In the genomic region with DNA sequence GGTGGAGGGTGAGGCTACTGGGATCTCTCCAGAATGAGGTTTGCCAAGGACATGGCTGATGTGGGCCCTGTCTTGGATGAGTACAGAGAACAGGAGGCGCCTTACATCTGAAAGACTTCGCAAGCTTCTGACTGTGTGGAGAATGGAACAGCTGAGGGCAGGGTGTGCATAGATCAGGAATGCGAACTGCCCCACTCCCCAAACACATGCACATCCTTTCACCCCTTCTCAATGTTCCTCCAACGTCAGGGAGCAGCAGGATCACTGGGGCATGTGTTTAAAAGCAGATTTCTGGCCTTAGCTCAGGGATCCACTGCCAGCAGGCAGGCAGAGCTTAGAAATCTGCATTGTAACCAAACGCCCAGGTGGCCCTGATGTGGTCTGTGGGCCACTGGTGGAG, we compare ENCODE assay signal across 1 cellular context.
TF ChIP-seq lines count a peak whose summit lies in the region.

No MANE protein-coding gene starts in this region.

TF ChIP-seq in H1, 55 proteins besides CTCF, POLR2A, EP300 and RAD21:
- no peak for TF ChIP-seq TCF12 (IDR thresholded peaks at IDR 0.05; ENCODE audit: low read depth, low read length)
- TF ChIP-seq, protein P1, sequence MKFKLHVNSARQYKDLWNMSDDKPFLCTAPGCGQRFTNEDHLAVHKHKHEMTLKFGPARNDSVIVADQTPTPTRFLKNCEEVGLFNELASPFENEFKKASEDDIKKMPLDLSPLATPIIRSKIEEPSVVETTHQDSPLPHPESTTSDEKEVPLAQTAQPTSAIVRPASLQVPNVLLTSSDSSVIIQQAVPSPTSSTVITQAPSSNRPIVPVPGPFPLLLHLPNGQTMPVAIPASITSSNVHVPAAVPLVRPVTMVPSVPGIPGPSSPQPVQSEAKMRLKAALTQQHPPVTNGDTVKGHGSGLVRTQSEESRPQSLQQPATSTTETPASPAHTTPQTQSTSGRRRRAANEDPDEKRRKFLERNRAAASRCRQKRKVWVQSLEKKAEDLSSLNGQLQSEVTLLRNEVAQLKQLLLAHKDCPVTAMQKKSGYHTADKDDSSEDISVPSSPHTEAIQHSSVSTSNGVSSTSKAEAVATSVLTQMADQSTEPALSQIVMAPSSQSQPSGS (IDR thresholded peaks at IDR 0.05; ENCODE audit: low read length), result no peak
- no peak for TF ChIP-seq NRF1 (IDR thresholded peaks at IDR 0.05; ENCODE audit: low read depth, low read length)
- no peak for TF ChIP-seq HDAC6 (IDR thresholded peaks at IDR 0.05; ENCODE audit: low read depth, low read length)
- TF ChIP-seq KDM4A (IDR thresholded peaks at IDR 0.05; ENCODE audit: low read depth, low read length, severe bottlenecking), result no peak
- TF ChIP-seq SP2 (IDR thresholded peaks at IDR 0.05; ENCODE audit: low read length), result no peak
- TF ChIP-seq GABPA (IDR thresholded peaks at IDR 0.05; ENCODE audit: borderline replicate concordance, insufficient read depth, low read length), result no peak
- TF ChIP-seq, protein P2, sequence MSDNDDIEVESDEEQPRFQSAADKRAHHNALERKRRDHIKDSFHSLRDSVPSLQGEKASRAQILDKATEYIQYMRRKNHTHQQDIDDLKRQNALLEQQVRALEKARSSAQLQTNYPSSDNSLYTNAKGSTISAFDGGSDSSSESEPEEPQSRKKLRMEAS (IDR thresholded peaks at IDR 0.05), result no peak
- no peak for TF ChIP-seq SIX5 (IDR thresholded peaks at IDR 0.05; ENCODE audit: low read depth, low read length)
- TF ChIP-seq BRCA1 (IDR thresholded peaks at IDR 0.05; ENCODE audit: low read depth, low read length), result no peak
- TF ChIP-seq EZH2 (IDR thresholded peaks at IDR 0.05; ENCODE audit: low read depth, low read length, severe bottlenecking), result no peak
- TF ChIP-seq TAF7 (optimal IDR thresholded peaks at IDR 0.05; ENCODE audit: borderline replicate concordance, low read depth, low read length), result no peak
- TF ChIP-seq SP1 (IDR thresholded peaks at IDR 0.05; ENCODE audit: low read depth, low read length), result no peak
TF ChIP-seq in H1: peak in this region for 0.
